1 cellular context compared by ENCODE assay signal in the genomic region with DNA sequence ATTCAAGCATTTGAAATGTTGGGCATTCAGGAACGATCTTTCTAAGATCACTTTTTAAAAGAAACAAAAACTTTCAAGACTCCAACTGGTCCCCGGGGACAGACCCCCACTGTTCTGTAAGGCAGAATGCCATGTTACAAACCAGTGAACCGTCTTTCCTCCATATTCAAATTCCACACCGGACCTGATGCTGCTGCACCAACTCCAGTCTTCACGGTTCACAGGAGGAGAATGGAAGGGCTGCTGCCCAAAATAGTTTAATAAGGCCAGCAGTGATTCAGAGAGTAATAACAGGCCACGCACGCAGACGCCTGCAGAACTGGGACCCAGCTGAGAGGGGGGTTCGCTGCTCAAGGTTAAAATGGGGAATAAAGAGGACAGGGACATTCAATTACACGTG.
A peak's percentile ranks its signal among the peaks of the same experiment; 100 is the strongest.
TF ChIP-seq lines count a peak whose summit lies in the region.

No MANE protein-coding gene starts in this region.

TF ChIP-seq in K562, 482 proteins besides CTCF, POLR2A, EP300 and RAD21:
- TF ChIP-seq ZNF592 (IDR thresholded peaks at IDR 0.05) = 0 out of 2 replicates have a peak, but pooled peaks have one; percentile 30
- TF ChIP-seq, protein P1, sequence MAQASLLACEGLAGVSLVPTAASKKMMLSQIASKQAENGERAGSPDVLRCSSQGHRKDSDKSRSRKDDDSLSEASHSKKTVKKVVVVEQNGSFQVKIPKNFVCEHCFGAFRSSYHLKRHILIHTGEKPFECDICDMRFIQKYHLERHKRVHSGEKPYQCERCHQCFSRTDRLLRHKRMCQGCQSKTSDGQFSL (CRISPR knock-in tag; IDR thresholded peaks at IDR 0.05) = no peak
- TF ChIP-seq, protein P1 (tag; IDR thresholded peaks at IDR 0.05) = no peak
- TF ChIP-seq ZNF174 (CRISPR knock-in tag; IDR thresholded peaks at IDR 0.05) = no peak
- TF ChIP-seq PRMT5 (CRISPR knock-in tag; IDR thresholded peaks at IDR 0.05) = no peak
